In the genomic region with DNA sequence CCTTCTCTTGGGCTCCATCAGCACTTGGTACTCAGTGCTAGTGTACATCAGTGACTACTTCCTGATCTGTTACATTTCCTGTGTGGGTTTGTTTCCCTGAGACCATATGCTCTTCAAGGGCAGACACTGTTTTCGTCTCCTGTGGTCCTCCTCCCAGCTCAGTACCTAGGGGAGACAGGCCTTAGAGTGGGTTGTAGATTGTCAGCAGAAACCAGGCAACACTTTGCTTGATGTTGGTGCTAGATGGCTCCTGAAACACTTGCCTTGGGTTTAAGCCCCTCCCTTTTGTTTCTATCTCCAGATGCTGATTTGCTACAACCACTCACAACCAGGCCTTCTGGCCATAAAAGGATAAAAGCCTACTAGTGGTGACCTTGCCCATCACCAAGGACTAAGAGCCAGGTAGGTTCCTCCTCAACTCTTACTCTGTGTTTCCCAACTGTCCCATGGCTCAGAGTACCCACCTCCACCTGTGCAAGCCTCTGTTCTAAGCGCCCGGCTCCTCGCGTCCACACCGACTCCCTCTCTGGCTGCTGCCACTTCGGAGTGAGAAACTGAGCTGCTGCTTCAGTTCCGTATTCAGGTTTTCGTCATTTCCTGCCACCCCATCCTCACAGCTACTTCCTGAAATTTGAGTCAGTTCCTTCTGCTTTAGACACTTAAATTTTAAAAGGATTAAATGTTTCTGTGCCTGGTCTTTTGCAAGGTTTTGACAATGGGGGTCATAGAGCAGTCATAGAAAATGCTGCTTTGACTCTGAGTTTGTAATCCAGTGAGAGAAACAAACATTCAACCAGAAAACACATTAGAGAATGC, we compare ENCODE assay signal across 8 cellular contexts. TPM values are rescaled to one million over a fixed set of nuclear protein-coding genes. Genes with fewer than 3 reads are reported as not detected.
A peak's percentile ranks its signal among the peaks of the same experiment; 100 is the strongest.
DNase-seq lines count a peak whose midpoint lies in the region; ATAC-seq and TF ChIP-seq lines count a peak whose summit lies in the region.

A gene with protein sequence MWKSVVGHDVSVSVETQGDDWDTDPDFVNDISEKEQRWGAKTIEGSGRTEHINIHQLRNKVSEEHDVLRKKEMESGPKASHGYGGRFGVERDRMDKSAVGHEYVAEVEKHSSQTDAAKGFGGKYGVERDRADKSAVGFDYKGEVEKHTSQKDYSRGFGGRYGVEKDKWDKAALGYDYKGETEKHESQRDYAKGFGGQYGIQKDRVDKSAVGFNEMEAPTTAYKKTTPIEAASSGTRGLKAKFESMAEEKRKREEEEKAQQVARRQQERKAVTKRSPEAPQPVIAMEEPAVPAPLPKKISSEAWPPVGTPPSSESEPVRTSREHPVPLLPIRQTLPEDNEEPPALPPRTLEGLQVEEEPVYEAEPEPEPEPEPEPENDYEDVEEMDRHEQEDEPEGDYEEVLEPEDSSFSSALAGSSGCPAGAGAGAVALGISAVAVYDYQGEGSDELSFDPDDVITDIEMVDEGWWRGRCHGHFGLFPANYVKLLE (minus strand): TSS at position 548 of the 816 bp plus-strand sequence. CDS start 2,556 bp downstream, outside the sequence.

- H3K79me2 ChIP-seq in Loucy (ENCODE audit: insufficient read depth, low read length): peaks cover 30% of the 10 kb centered on the region

- peak; percentile 84 for ATAC-seq in GM21529 (IDR thresholded peaks at IDR 0.05; ENCODE audit: unreplicated experiment)

- TF ChIP-seq CTCF in Loucy (conservative IDR thresholded peaks at IDR 0.05; ENCODE audit: low read length) (peak; percentile 24; the same call in 1 of the 2 replicates), fibroblast of mammary gland (conservative IDR thresholded peaks at IDR 0.05; ENCODE audit: control insufficient read depth, insufficient read depth, low read depth, low read length) (no peak)

- H3K4me3 ChIP-seq in Loucy (ENCODE audit: low read length, poor library complexity, severe bottlenecking) (peak within 1 kb of the TSS; percentile 80), fibroblast of mammary gland (ENCODE audit: control insufficient read depth, low read depth, low read length) (peak within 1 kb of the TSS; percentile 13), skeletal muscle tissue (ENCODE audit: low read length in 3 of 3) (peak within 1 kb of the TSS; percentile 24 to 67 (median 48))

- no peaks in the 10 kb centered on the region for H3F3A ChIP-seq in Loucy (ENCODE audit: low read depth)

- H3K9me2 ChIP-seq in Loucy (replicated peaks; ENCODE audit: low read depth, low read length): no peaks in the 10 kb centered on the region

- peaks cover 42% of the 10 kb centered on the region; the same call in 1 of the 2 replicates for H3K36me3 ChIP-seq in Loucy (ENCODE audit: insufficient read depth, low read length)
- H3K36me3 ChIP-seq in skeletal muscle tissue (ENCODE audit: control insufficient read depth in 3 of 3, insufficient read depth in 3 of 3, low read length in 3 of 3): peaks cover 10 to 21% (median 15%) of the 10 kb centered on the region in 3 donors

- H3K4me1 ChIP-seq in Loucy (ENCODE audit: insufficient read depth, low read length, poor library complexity, severe bottlenecking) (peaks cover 31% of the 10 kb centered on the region), skeletal muscle tissue (ENCODE audit: control insufficient read depth in 3 of 3, insufficient read depth in 3 of 3, low read length in 3 of 3) (peaks cover 6 to 13% (median 8%) of the 10 kb centered on the region in 3 donors)

- DNase-seq in EL (peak; percentile 26), fibroblast of mammary gland (ENCODE audit: low read depth) (peak; percentile 18), retina (no peak), NCI-H1105 treated with DMSO at 0.1 percent for 48 hours (lab: John Stamatoyannopoulos, UW) (no peak)
- DNase-seq in activated CD8-positive, alpha-beta memory T cell treated with anti-CD3 and anti-CD28 coated beads, Interleukin-2, amount 50 U/mL, for 1 hour (ENCODE audit: extremely low read depth): peak; percentile 16

- peak within 1 kb of the TSS; percentile 68 for H3K27ac ChIP-seq in skeletal muscle tissue (ENCODE audit: low read depth, low read length)

- peak within 1 kb of the TSS; percentile 95 for H2AFZ ChIP-seq in Loucy (ENCODE audit: low read length)

- H4K20me1 ChIP-seq in Loucy (ENCODE audit: insufficient read depth, low read length, poor library complexity, severe bottlenecking): peaks cover 22% of the 10 kb centered on the region

- H3K4me2 ChIP-seq in Loucy (ENCODE audit: low read depth, low read length, poor library complexity, severe bottlenecking): peak within 1 kb of the TSS; percentile 93

- H3K9me3 ChIP-seq in Loucy (ENCODE audit: insufficient read depth, low read depth, low read length) (no peaks in the 10 kb centered on the region), skeletal muscle tissue (ENCODE audit: control insufficient read depth in 3 of 3, low read length in 3 of 3) (no peaks in the 10 kb centered on the region)

- H3K9ac ChIP-seq in Loucy (ENCODE audit: low read depth, low read length, poor library complexity, severe bottlenecking) (peak within 1 kb of the TSS; percentile 67), skeletal muscle tissue (ENCODE audit: low read depth in 1 of 3, low read length in 3 of 3) (peak within 1 kb of the TSS in 2 of 3 donors; percentile 1 to 17)

- H3K27me3 ChIP-seq in Loucy (ENCODE audit: insufficient read depth, low read length, poor library complexity, severe bottlenecking): no peaks in the 10 kb centered on the region
- H3K27me3 ChIP-seq in skeletal muscle tissue (ENCODE audit: control insufficient read depth in 3 of 3, insufficient read depth in 3 of 3, low read length in 3 of 3): no peaks in the 10 kb centered on the region

RNA-seq across cellular contexts. Expression of the gene that starts here (rescaled TPM):
- 9.4 TPM for total RNA-seq in skeletal muscle tissue

Comparison
In these comparisons a context has a peak if more than half of its experiments do, and no peak if none do; other contexts are left out.
1. DNase-seq: peak in EL (single experiment), activated CD8-positive, alpha-beta memory T cell treated with anti-CD3 and anti-CD28 coated beads, Interleukin-2, amount 50 U/mL, for 1 hour (single experiment) and fibroblast of mammary gland (single experiment); none in retina (single experiment) and NCI-H1105 treated with DMSO at 0.1 percent for 48 hours (single experiment).
2. H3K4me3 ChIP-seq: peak in every context shown above with its lines; median percentile 80 in Loucy; 48 in skeletal muscle tissue; 13 in fibroblast of mammary gland.